ENCODE assay signal across 15 cellular contexts in the genomic region with DNA sequence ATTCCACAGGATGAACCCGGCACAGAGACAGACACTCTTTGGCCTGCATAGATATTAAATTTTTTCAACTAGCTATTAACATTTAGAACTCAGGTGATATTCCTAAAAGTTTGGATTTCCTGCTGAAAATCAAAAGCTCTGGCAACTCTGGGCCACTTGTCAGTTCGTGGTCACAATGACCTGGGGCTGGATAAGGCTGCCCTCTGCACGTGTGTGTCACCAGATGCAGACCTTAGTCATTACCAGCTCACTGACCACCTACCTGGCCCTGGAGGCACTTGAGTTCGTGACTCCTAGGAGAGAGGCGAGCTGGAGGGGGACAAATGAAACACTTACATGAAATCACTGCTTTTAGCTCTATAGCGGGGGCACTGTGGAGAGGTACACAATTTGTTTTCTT.
DNase-seq lines count a peak whose midpoint lies in the region; ATAC-seq, FAIRE-seq and TF ChIP-seq lines count a peak whose summit lies in the region.
"Had no signal": no experiment of that assay in that cellular context is flagged by ENCODE, and none has a peak within 500 bp of the region (broad histone marks: within the 10 kb centered on the region; RNA-seq: fewer than 3 reads in every experiment).

No MANE protein-coding gene starts in this region.

- H3K36me3 ChIP-seq in heart right ventricle = peaks cover 0 to 6% (median 0%) of the 10 kb centered on the region in 9 donors
- H3K36me3 ChIP-seq in bronchial epithelial cell (ENCODE audit: control insufficient read depth, insufficient read depth, low read length) = peaks cover 1% of the 10 kb centered on the region
- H3K36me3 ChIP-seq in lower lobe of right lung = no peaks in the 10 kb centered on the region
- H3K36me3 ChIP-seq in MM.1S (replicated peaks; ENCODE audit: insufficient read depth, low read length) = no peaks in the 10 kb centered on the region
- H3K36me3 ChIP-seq: ovary had no signal

- no peak overlapping the region for H3K9ac ChIP-seq in MM.1S (ENCODE audit: low read length)
- no peak overlapping the region for H3K9ac ChIP-seq in H9 (ENCODE audit: extremely low read depth, insufficient read length, low read length)

- H3K9me3 Mint-ChIP-seq in activated CD4-positive, alpha-beta T cell treated with anti-CD3 and anti-CD28 coated beads, Interleukin-2, amount 10 ng/mL, durations not matched to agents 24 days and 14 days = no peaks in the 10 kb centered on the region
- H3K9me3 Mint-ChIP-seq in H9 = no peaks in the 10 kb centered on the region
- H3K9me3 Mint-ChIP-seq: central memory CD8-positive, alpha-beta T cell had no signal

- WGBS in heart right ventricle, 2 donors = 58 to 61% methylated on average over 6 of the region's 6 CpGs
- WGBS in H9 (ENCODE audit: extremely low coverage, insufficient read length, low lambda C conversion rate) = no CpG with 5 or more reads among the region's 6 CpGs

- H3K9me3 ChIP-seq in heart right ventricle (no peaks in the 10 kb centered on the region), lower lobe of right lung (no peaks in the 10 kb centered on the region), MM.1S (replicated peaks; ENCODE audit: insufficient read depth, low read length) (no peaks in the 10 kb centered on the region), H9 (ENCODE audit: control insufficient read depth, low read depth, low read length) (no peaks in the 10 kb centered on the region)
- H3K9me3 ChIP-seq: ovary had no signal

- peaks cover 15 to 97% (median 91%) of the 10 kb centered on the region in 9 donors for H3K4me1 ChIP-seq in heart right ventricle
- H3K4me1 ChIP-seq in lower lobe of right lung = peaks cover 62% of the 10 kb centered on the region
- H3K4me1 ChIP-seq in MM.1S (ENCODE audit: low read length) = no peaks in the 10 kb centered on the region
- no peaks in the 10 kb centered on the region for H3K4me1 ChIP-seq in H9 (ENCODE audit: insufficient read depth, low read length)

- H3K4me3 ChIP-seq in heart right ventricle = no peak overlapping the region
- no peak overlapping the region for H3K4me3 ChIP-seq in bronchial epithelial cell (ENCODE audit: low read depth, low read length)
- no peak overlapping the region for H3K4me3 ChIP-seq in lower lobe of right lung
- no peak overlapping the region for H3K4me3 ChIP-seq in MM.1S (ENCODE audit: low read length)
- H3K4me3 ChIP-seq: ovary had no signal

- H3K14ac ChIP-seq in H9 (ENCODE audit: insufficient read depth, low read length) = no peak overlapping the region

- H3K23me2 ChIP-seq in H9 (ENCODE audit: insufficient read length, low read depth, low read length, poor library complexity, severe bottlenecking) = no peaks in the 10 kb centered on the region

- H3K23ac ChIP-seq in H9 (ENCODE audit: insufficient read length, low read depth, low read length) = no peak overlapping the region

- H2BK20ac ChIP-seq in H9 (ENCODE audit: low read depth, low read length, poor library complexity, severe bottlenecking) = no peak overlapping the region

- peaks cover 36% of the 10 kb centered on the region for H3K4me1 Mint-ChIP-seq in activated CD4-positive, alpha-beta T cell treated with anti-CD3 and anti-CD28 coated beads, Interleukin-2, amount 10 ng/mL, durations not matched to agents 24 days and 14 days
- peaks cover 30 to 40% of the 10 kb centered on the region in 2 experiments for H3K4me1 Mint-ChIP-seq in H9

- H3K79me2 ChIP-seq in MM.1S (ENCODE audit: low read length) (no peaks in the 10 kb centered on the region), H9 (ENCODE audit: insufficient read depth, low read length) (no peaks in the 10 kb centered on the region)

- no peak overlapping the region for H3K4ac ChIP-seq in H9 (ENCODE audit: low read depth, low read length)

- no peaks in the 10 kb centered on the region for H3K9me2 ChIP-seq in MM.1S (replicated peaks; ENCODE audit: insufficient read depth, low read length)

- no peak overlapping the region for H2BK5ac ChIP-seq in H9 (ENCODE audit: insufficient read length, low read length)

- H3T11ph ChIP-seq in H9 (ENCODE audit: low read length) = no peak overlapping the region

- H3K27me3 Mint-ChIP-seq in activated CD4-positive, alpha-beta T cell treated with anti-CD3 and anti-CD28 coated beads, Interleukin-2, amount 10 ng/mL, durations not matched to agents 24 days and 14 days = no peaks in the 10 kb centered on the region
- H3K27me3 Mint-ChIP-seq in H9 (ENCODE audit: low read depth) = no peaks in the 10 kb centered on the region
- H3K27me3 Mint-ChIP-seq: central memory CD8-positive, alpha-beta T cell had no signal

- no peak overlapping the region for H3K4me3 Mint-ChIP-seq in activated CD4-positive, alpha-beta T cell treated with anti-CD3 and anti-CD28 coated beads, Interleukin-2, amount 10 ng/mL, durations not matched to agents 24 days and 14 days
- no peak overlapping the region for H3K4me3 Mint-ChIP-seq in H9
- H3K4me3 Mint-ChIP-seq: central memory CD8-positive, alpha-beta T cell had no signal

- no peak for DNase-seq in heart right ventricle
- DNase-seq in cardiac septum (ENCODE audit: low spot score) = no peak
- peak; percentile 21 for DNase-seq in bronchial epithelial cell (ENCODE audit: low read depth)
- no peak for DNase-seq in lower lobe of right lung
- DNase-seq in activated naive CD4-positive, alpha-beta T cell (lab: John Stamatoyannopoulos, UW) = no peak
- DNase-seq in MM.1S = no peak
- DNase-seq in activated CD4-positive, alpha-beta T cell treated with anti-CD3 and anti-CD28 coated beads, Interleukin-2, amount 10 ng/mL, durations not matched to agents 24 days and 14 days = no peak
- DNase-seq in H9 = no peak
- DNase-seq: activated naive CD4-positive, alpha-beta T cell treated with anti-CD3 and anti-CD28 coated beads, Interleukin-2, amount 50 U/mL, for 16 hours; erythroblast; NCI-H510A treated with DMSO at 0.1 percent for 48 hours; ovary had no signal

- FAIRE-seq in bronchial epithelial cell (lab: Jason Lieb, UNC) = no peak
- FAIRE-seq: GM19239, H1 had no signal

- TF ChIP-seq CTCF in heart right ventricle (IDR thresholded peaks at IDR 0.05) = no peak
- no peak for TF ChIP-seq CTCF in bronchial epithelial cell (IDR thresholded peaks at IDR 0.05; ENCODE audit: insufficient read depth, low read length, severe bottlenecking)
- no peak for TF ChIP-seq CTCF in lower lobe of right lung (IDR thresholded peaks at IDR 0.05)
- no peak for TF ChIP-seq CTCF in MM.1S (IDR thresholded peaks at IDR 0.05; ENCODE audit: low read length)
- no peak for TF ChIP-seq CTCF in H9 (conservative IDR thresholded peaks at IDR 0.05)

- no peak overlapping the region for H2BK120ac ChIP-seq in H9 (ENCODE audit: low read depth, low read length, poor library complexity, severe bottlenecking)

- no peak overlapping the region for H3K18ac ChIP-seq in H9 (ENCODE audit: insufficient read length, low read depth, low read length)

- H2BK15ac ChIP-seq in H9 (ENCODE audit: low read depth, low read length) = no peak overlapping the region

- no peak overlapping the region for H4K8ac ChIP-seq in H9 (replicated peaks; ENCODE audit: insufficient read length, low read depth, low read length)

- H3K27ac ChIP-seq in heart right ventricle = peak overlapping the region; percentile 29 to 88 (median 80)
- H3K27ac ChIP-seq in lower lobe of right lung = peak overlapping the region; percentile 34
- H3K27ac ChIP-seq in MM.1S (ENCODE audit: low read length) = no peak overlapping the region
- H3K27ac ChIP-seq in H9 (ENCODE audit: insufficient read length, low read depth, low read length) = no peak overlapping the region
- H3K27ac ChIP-seq: ovary had no signal

- intact Hi-C loops in heart right ventricle (cut with DNase I) (loop anchor here in 1 of 10 donors (10.0 kb wide), 1 partner anchor 53 kb away; no protein-coding TSS in a partner anchor), cardiac septum (cut with DNase I) (no loop called here), lower lobe of right lung (cut with DNase I) (no loop called here)
- intact Hi-C loops in activated CD4-positive, alpha-beta T cell treated with anti-CD3 and anti-CD28 coated beads, Interleukin-2, amount 10 ng/mL, durations not matched to agents 24 days and 14 days (cut with micrococcal nuclease) = no loop called here

- no peaks in the 10 kb centered on the region for H3K79me1 ChIP-seq in H9 (ENCODE audit: insufficient read depth, low read depth, low read length, poor library complexity, severe bottlenecking)

- H3K36me3 Mint-ChIP-seq in activated CD4-positive, alpha-beta T cell treated with anti-CD3 and anti-CD28 coated beads, Interleukin-2, amount 10 ng/mL, durations not matched to agents 24 days and 14 days (ENCODE audit: low read depth) = peaks cover 5% of the 10 kb centered on the region
- no peaks in the 10 kb centered on the region for H3K36me3 Mint-ChIP-seq in H9 (ENCODE audit: insufficient read depth in 1 of 3, low read depth in 3 of 3)

- no peak overlapping the region for H3K4me2 ChIP-seq in MM.1S (ENCODE audit: low read depth, low read length)
- H3K4me2 ChIP-seq in H9 (ENCODE audit: insufficient read depth, insufficient read length, low read length) = no peak overlapping the region

- no peaks in the 10 kb centered on the region for H3K27me3 ChIP-seq in heart right ventricle
- H3K27me3 ChIP-seq in bronchial epithelial cell (ENCODE audit: control insufficient read depth, insufficient read depth, low read length) = no peaks in the 10 kb centered on the region
- no peaks in the 10 kb centered on the region for H3K27me3 ChIP-seq in lower lobe of right lung (ENCODE audit: low read depth)
- H3K27me3 ChIP-seq in MM.1S (replicated peaks; ENCODE audit: insufficient read depth, low read length) = no peaks in the 10 kb centered on the region
- H3K27me3 ChIP-seq in H9 (ENCODE audit: insufficient read depth, low read length) = no peaks in the 10 kb centered on the region
- H3K27me3 ChIP-seq: ovary had no signal

- H4K20me1 ChIP-seq in MM.1S (ENCODE audit: insufficient read depth, low read length) (no peaks in the 10 kb centered on the region), H9 (ENCODE audit: control insufficient read depth, insufficient read depth, insufficient read length) (no peaks in the 10 kb centered on the region)

- no peak overlapping the region for H4K91ac ChIP-seq in H9 (ENCODE audit: insufficient read length, low read depth, low read length)

- H2AFZ ChIP-seq in MM.1S (ENCODE audit: low read length) (no peak overlapping the region), H9 (ENCODE audit: low read length) (no peak overlapping the region)

- no peak overlapping the region for H3K27ac Mint-ChIP-seq in activated CD4-positive, alpha-beta T cell treated with anti-CD3 and anti-CD28 coated beads, Interleukin-2, amount 10 ng/mL, durations not matched to agents 24 days and 14 days
- H3K27ac Mint-ChIP-seq in H9 = peak overlapping the region in 1 of 3 experiments; percentile 43; a peak in 1 of 7 replicates

- no peak overlapping the region for H3K56ac ChIP-seq in H9 (ENCODE audit: insufficient read length, low read depth, low read length)

- no peaks in the 10 kb centered on the region for H3F3A ChIP-seq in MM.1S (ENCODE audit: insufficient read depth, low read length)

- no peak overlapping the region for H4K5ac ChIP-seq in H9 (ENCODE audit: insufficient read length, low read depth, low read length)

- H2AK5ac ChIP-seq in H9 (ENCODE audit: insufficient read length, low read length) = no peak overlapping the region

- H2BK12ac ChIP-seq in H9 (ENCODE audit: insufficient read length, low read depth, low read length) = no peak overlapping the region

- ATAC-seq in heart right ventricle (peak in 2 of 8 donors; percentile 22 to 35), lower lobe of right lung (no peak)

Comparison
In these comparisons a context has a peak if more than half of its experiments do, and no peak if none do; other contexts are left out.
1. H3K27ac ChIP-seq: peak in heart right ventricle (10 of 10) and lower lobe of right lung (single experiment); none in MM.1S (single experiment) and H9 (single experiment).